ENCODE assay signal across 10 cellular contexts in the genomic region with DNA sequence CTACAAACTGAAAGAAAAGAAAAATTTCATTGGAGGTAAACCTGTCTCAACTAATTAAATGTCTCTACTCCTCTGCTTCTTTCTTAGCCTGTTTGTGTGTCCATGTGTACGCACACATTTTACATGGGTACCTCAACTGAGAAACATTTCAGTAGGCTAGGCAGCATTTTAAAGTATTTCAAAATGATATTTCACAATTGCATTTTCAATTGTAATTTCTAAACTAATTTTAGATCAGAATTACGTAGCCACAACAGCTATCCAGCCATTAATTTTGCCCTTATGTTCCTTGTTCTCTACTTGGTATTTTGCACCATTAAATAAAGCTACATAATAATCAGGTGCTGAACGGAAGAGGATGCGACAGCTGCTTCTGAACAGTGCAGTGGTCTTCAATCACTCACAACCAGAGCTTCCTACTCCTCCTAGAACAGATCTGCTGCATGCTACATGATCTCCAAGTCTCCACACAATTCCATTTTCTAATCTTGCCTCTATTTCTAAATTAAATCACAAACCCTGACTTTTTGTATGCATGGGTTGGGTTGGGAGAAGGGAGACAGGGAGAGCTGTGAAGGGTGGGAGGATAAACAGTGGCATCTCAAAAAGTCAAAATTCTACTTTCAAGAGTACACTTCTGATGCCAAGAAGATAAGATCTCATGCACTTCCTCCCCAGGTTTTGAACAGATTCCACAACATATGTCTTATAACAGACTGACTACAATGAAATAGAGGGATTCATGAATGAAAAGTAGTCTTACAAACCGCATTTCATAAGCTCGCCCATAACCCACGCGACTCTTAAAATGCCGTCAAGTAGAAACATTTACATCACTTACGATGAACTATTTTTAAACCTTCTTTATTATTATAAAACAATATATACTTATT. TPM values are rescaled to one million over a fixed set of nuclear protein-coding genes. Genes with fewer than 3 reads are reported as not detected.
DNase-seq lines count a peak whose midpoint lies in the region; TF ChIP-seq lines count a peak whose summit lies in the region.
"Had no signal": no experiment of that assay in that cellular context is flagged by ENCODE, and none has a peak within 500 bp of the region (broad histone marks: within the 10 kb centered on the region; RNA-seq: fewer than 3 reads in every experiment).

No MANE protein-coding gene starts in this region.

- peaks cover 7% of the 10 kb centered on the region for H3K36me3 Mint-ChIP-seq in T-helper 1 cell treated with Interleukin-12 subunit alpha and Interleukin-12 subunit beta and Interleukin-4 antibody, amounts not matched to agents 30 μg/mL and 1 μg/mL, for 36 hours (ENCODE audit: low read depth)
- H3K36me3 Mint-ChIP-seq in osteocyte (ENCODE audit: unreplicated experiment) = no peaks in the 10 kb centered on the region

- H4K20me1 ChIP-seq in KMS-11 (ENCODE audit: insufficient read depth) = no peaks in the 10 kb centered on the region

- no peaks in the 10 kb centered on the region for H3K9me3 Mint-ChIP-seq in T-helper 1 cell treated with Interleukin-12 subunit alpha and Interleukin-12 subunit beta and Interleukin-4 antibody, amounts not matched to agents 30 μg/mL and 1 μg/mL, for 36 hours
- H3K9me3 Mint-ChIP-seq in osteocyte (ENCODE audit: unreplicated experiment) = no peaks in the 10 kb centered on the region

- no peaks in the 10 kb centered on the region for H3K27me3 ChIP-seq in KMS-11 (ENCODE audit: insufficient read depth, low read depth)
- H3K27me3 ChIP-seq in esophagus muscularis mucosa = no peaks in the 10 kb centered on the region
- H3K27me3 ChIP-seq in skeletal muscle tissue (ENCODE audit: control insufficient read depth in 3 of 3, insufficient read depth in 3 of 3, low read length in 3 of 3) = no peaks in the 10 kb centered on the region

- DNase-seq in T-helper 1 cell = no peak
- DNase-seq in esophagus muscularis mucosa (ENCODE audit: extremely low spot score) = no peak
- DNase-seq in NCI-H748 (lab: John Stamatoyannopoulos, UW; ENCODE audit: unreplicated experiment) = no peak
- no peak for DNase-seq in osteocyte (ENCODE audit: extremely low spot score, unreplicated experiment)
- DNase-seq in foreskin melanocyte = no peak
- DNase-seq: GDM1, NCI-H69 had no signal

- intact Hi-C loops in esophagus muscularis mucosa (cut with DNase I) = no loop called here

- H3K27ac ChIP-seq in KMS-11 (no peak overlapping the region), esophagus muscularis mucosa (replicated peaks in 1 of 4) (peak overlapping the region; percentile 56 to 73 (median 61)), skeletal muscle tissue (ENCODE audit: low read depth, low read length) (peak overlapping the region; percentile 55)

- H2AFZ ChIP-seq in KMS-11 (ENCODE audit: low read depth) = no peak overlapping the region

- H3K36me3 ChIP-seq in KMS-11 (ENCODE audit: insufficient read depth) (no peaks in the 10 kb centered on the region; the same call in 1 of the 2 replicates), esophagus muscularis mucosa (no peaks in the 10 kb centered on the region), skeletal muscle tissue (ENCODE audit: control insufficient read depth in 3 of 3, insufficient read depth in 3 of 3, low read length in 3 of 3) (no peaks in the 10 kb centered on the region)

- no peak for TF ChIP-seq EP300 in esophagus muscularis mucosa (IDR thresholded peaks at IDR 0.05)

- no peak for TF ChIP-seq POLR2A in esophagus muscularis mucosa (IDR thresholded peaks at IDR 0.05; ENCODE audit: low read depth)

- peaks cover 95% of the 10 kb centered on the region for H3K4me1 ChIP-seq in KMS-11 (ENCODE audit: low read depth, poor library complexity, severe bottlenecking)
- peaks cover 38 to 69% (median 64%) of the 10 kb centered on the region in 4 donors for H3K4me1 ChIP-seq in esophagus muscularis mucosa
- peaks cover 33 to 47% (median 45%) of the 10 kb centered on the region in 3 donors for H3K4me1 ChIP-seq in skeletal muscle tissue (ENCODE audit: control insufficient read depth in 3 of 3, insufficient read depth in 3 of 3, low read length in 3 of 3)

- no peak overlapping the region for H3K4me3 ChIP-seq in KMS-11 (IDR thresholded peaks at IDR 0.05; ENCODE audit: insufficient read depth, low read depth, low read length)
- H3K4me3 ChIP-seq in esophagus muscularis mucosa = peak overlapping the region in 2 of 4 donors; percentile 7 to 15
- peak overlapping the region in 1 of 3 donors; percentile 18 for H3K4me3 ChIP-seq in skeletal muscle tissue (ENCODE audit: low read length in 3 of 3)

- H3K9me3 ChIP-seq in esophagus muscularis mucosa (no peaks in the 10 kb centered on the region), skeletal muscle tissue (ENCODE audit: control insufficient read depth in 3 of 3, low read length in 3 of 3) (no peaks in the 10 kb centered on the region)

- peak overlapping the region; percentile 72 for H3K27ac Mint-ChIP-seq in T-helper 1 cell treated with Interleukin-12 subunit alpha and Interleukin-12 subunit beta and Interleukin-4 antibody, amounts not matched to agents 30 μg/mL and 1 μg/mL, for 36 hours
- H3K27ac Mint-ChIP-seq in osteocyte (ENCODE audit: unreplicated experiment) = no peak overlapping the region

- H3K4me1 Mint-ChIP-seq in T-helper 1 cell treated with Interleukin-12 subunit alpha and Interleukin-12 subunit beta and Interleukin-4 antibody, amounts not matched to agents 30 μg/mL and 1 μg/mL, for 36 hours (ENCODE audit: low read depth) = peaks cover 76% of the 10 kb centered on the region
- H3K4me1 Mint-ChIP-seq in osteocyte (ENCODE audit: unreplicated experiment) = peaks cover 74% of the 10 kb centered on the region

- TF ChIP-seq CTCF in KMS-11 (conservative IDR thresholded peaks at IDR 0.05; ENCODE audit: low read depth, low read length) = no peak
- TF ChIP-seq CTCF in esophagus muscularis mucosa (IDR thresholded peaks at IDR 0.05) = no peak
- TF ChIP-seq CTCF in osteocyte (IDR thresholded peaks at IDR 0.05) = no peak

- H3K4me2 ChIP-seq in KMS-11 = peak overlapping the region; percentile 22

- H3K79me2 ChIP-seq in KMS-11 (ENCODE audit: insufficient read depth, low read depth) = peaks cover 96% of the 10 kb centered on the region

- no peaks in the 10 kb centered on the region for H3K27me3 Mint-ChIP-seq in T-helper 1 cell treated with Interleukin-12 subunit alpha and Interleukin-12 subunit beta and Interleukin-4 antibody, amounts not matched to agents 30 μg/mL and 1 μg/mL, for 36 hours (ENCODE audit: low read depth)
- no peaks in the 10 kb centered on the region for H3K27me3 Mint-ChIP-seq in osteocyte (ENCODE audit: unreplicated experiment)

- peak overlapping the region; percentile 49 for H3K4me3 Mint-ChIP-seq in T-helper 1 cell treated with Interleukin-12 subunit alpha and Interleukin-12 subunit beta and Interleukin-4 antibody, amounts not matched to agents 30 μg/mL and 1 μg/mL, for 36 hours
- no peak overlapping the region for H3K4me3 Mint-ChIP-seq in osteocyte (ENCODE audit: unreplicated experiment)

- H3K9ac ChIP-seq in KMS-11 (no peak overlapping the region), skeletal muscle tissue (ENCODE audit: low read depth in 1 of 3, low read length in 3 of 3) (peak overlapping the region in 1 of 3 donors; percentile 19)

- WGBS in esophagus muscularis mucosa = 65% methylated on average over 10 of the region's 10 CpGs

RNA-seq across cellular contexts. Expression of a gene that starts 57.4 kb away (rescaled TPM):
- total RNA-seq in esophagus muscularis mucosa (10 to 100 TPM; 13.3 to 31.6 (median 19.6) TPM), skeletal muscle tissue (29.7 TPM), osteocyte (39.7 and 41.1 TPM in 2 replicates)
